Comparison of ENCODE assay signal across 22 cellular contexts in the genomic region with DNA sequence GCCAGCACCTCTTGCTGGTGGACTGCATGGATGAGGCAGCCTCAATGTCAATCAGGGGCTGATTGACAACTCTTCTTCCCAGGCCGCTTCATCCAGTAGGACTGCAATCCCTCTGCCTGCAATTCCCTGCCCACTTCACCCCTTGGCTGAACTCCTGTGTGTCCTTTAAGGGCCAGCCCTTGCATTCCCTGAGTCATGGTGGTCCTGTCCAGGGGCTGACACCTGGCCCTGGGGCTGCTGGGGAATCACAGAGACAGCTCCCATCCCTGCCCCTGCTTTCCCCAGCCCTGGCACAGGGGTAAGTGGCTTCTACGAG. TPM values are rescaled to one million over a fixed set of nuclear protein-coding genes. Genes with fewer than 3 reads are reported as not detected.
"Had no signal": no experiment of that assay in that cellular context is flagged by ENCODE, and none has a peak within 500 bp of the region (broad histone marks: within the 10 kb centered on the region; RNA-seq: fewer than 3 reads in every experiment).

No MANE protein-coding gene starts in this region.

- H3K27me3 Mint-ChIP-seq: activated naive CD8-positive, alpha-beta T cell treated with anti-CD3 and anti-CD28 coated beads for 36 hours; activated T-cell treated with anti-CD3 and anti-CD28 coated beads, Interleukin-2, amount 50 U/mL, for 24 hours had no signal

- H3K27ac Mint-ChIP-seq: activated naive CD8-positive, alpha-beta T cell treated with anti-CD3 and anti-CD28 coated beads for 36 hours; activated T-cell treated with anti-CD3 and anti-CD28 coated beads, Interleukin-2, amount 50 U/mL, for 24 hours; nephron; T-helper 2 cell treated with Interferon-gamma antibody and Interleukin-4, amounts not matched to agents 5 μg/mL and 100 μg/mL, for 36 hours had no signal

- H3K4me1 ChIP-seq: breast epithelium, prostate gland, uterus had no signal

- DNase-seq: activated CD4-positive, alpha-beta T cell treated with anti-CD3 and anti-CD28 coated beads, Interleukin-2, amount 50 U/mL, for 1 hour; activated naive CD8-positive, alpha-beta T cell treated with anti-CD3 and anti-CD28 coated beads for 36 hours; activated T-cell treated with anti-CD3 and anti-CD28 coated beads, Interleukin-2, amount 50 U/mL, for 24 hours; dermis blood vessel endothelial cell; mesendoderm; sigmoid colon; SJCRH30; stimulated activated CD4-positive, alpha-beta T cell treated with anti-CD3 and anti-CD28 coated beads, Interleukin-1b, Interleukin-23, amount 100 ng/mL, for 48 hours; SW 1271; thyroid gland had no signal

- H3K4me3 Mint-ChIP-seq: activated naive CD8-positive, alpha-beta T cell treated with anti-CD3 and anti-CD28 coated beads for 36 hours; activated T-cell treated with anti-CD3 and anti-CD28 coated beads, Interleukin-2, amount 50 U/mL, for 24 hours; nephron; T-helper 2 cell treated with Interferon-gamma antibody and Interleukin-4, amounts not matched to agents 5 μg/mL and 100 μg/mL, for 36 hours had no signal

- H3K4me3 ChIP-seq: ascending aorta, breast epithelium, heart left ventricle, prostate gland, sigmoid colon, SJCRH30, thyroid gland, uterus had no signal

- H3K36me3 Mint-ChIP-seq: activated naive CD8-positive, alpha-beta T cell treated with anti-CD3 and anti-CD28 coated beads for 36 hours had no signal

- H3K9me3 ChIP-seq: ascending aorta, breast epithelium, heart left ventricle, prostate gland, sigmoid colon, SJCRH30, thyroid gland, uterus had no signal

- H3K9me3 Mint-ChIP-seq: activated naive CD8-positive, alpha-beta T cell treated with anti-CD3 and anti-CD28 coated beads for 36 hours; activated T-cell treated with anti-CD3 and anti-CD28 coated beads, Interleukin-2, amount 50 U/mL, for 24 hours; nephron; T-helper 2 cell treated with Interferon-gamma antibody and Interleukin-4, amounts not matched to agents 5 μg/mL and 100 μg/mL, for 36 hours had no signal

- H3K27ac ChIP-seq: ascending aorta, breast epithelium, epithelial cell of prostate, heart left ventricle, prostate gland, sigmoid colon, SJCRH30, thyroid gland, uterus had no signal

- ATAC-seq: activated CD4-positive, CD25-positive, alpha-beta regulatory T cell treated with anti-CD3 and anti-CD28 coated beads, Interleukin-2, amount 50 U/mL, for 24 hours; heart left ventricle had no signal

- H3K36me3 ChIP-seq: ascending aorta, breast epithelium, heart left ventricle, prostate gland, sigmoid colon, SJCRH30, thyroid gland, uterus had no signal

- H3K27me3 ChIP-seq: ascending aorta, breast epithelium, heart left ventricle, sigmoid colon, thyroid gland, uterus had no signal

RNA-seq across cellular contexts. Expression of gene EPS8L3, which starts 4.6 kb away (rescaled TPM):
- total RNA-seq: activated naive CD8-positive, alpha-beta T cell treated with anti-CD3 and anti-CD28 coated beads for 36 hours; ascending aorta; cerebellum; dermis blood vessel endothelial cell; fibroblast of lung; frontal cortex; SJCRH30; thyroid gland had no signal
- polyA plus RNA-seq: fibroblast of lung had no signal
